ENCODE assay signal across 13 cellular contexts in genomic region chr7:140155428-140155827, GRCh38.
"Had no signal": no experiment of that assay in that cellular context is flagged by ENCODE, and none has a peak within 500 bp of the region (broad histone marks: within the 10 kb centered on the region; RNA-seq: fewer than 3 reads in every experiment).

No MANE protein-coding gene starts in this region.

- H3K9me3 ChIP-seq: gastroesophageal sphincter had no signal

- DNase-seq: activated CD4-positive, alpha-beta T cell treated with anti-CD3 and anti-CD28 coated beads for 48 hours; activated naive CD4-positive, alpha-beta T cell treated with anti-CD3 and anti-CD28 coated beads for 36 hours; central memory CD4-positive, alpha-beta T cell; effector CD4-positive, alpha-beta T cell; naive thymus-derived CD4-positive, alpha-beta T cell; stimulated activated CD4-positive, alpha-beta T cell treated with anti-CD3 and anti-CD28 coated beads, Interleukin-12 subunit alpha, Interleukin-12 subunit beta, amount 100 ng/mL, for 4 hours; stimulated activated naive CD4-positive, alpha-beta T cell; substantia nigra; WERI-Rb-1 had no signal

- H3K27me3 ChIP-seq: gastroesophageal sphincter had no signal

- H3K27ac ChIP-seq: coronary artery, gastroesophageal sphincter, WERI-Rb-1 had no signal

- ATAC-seq: gastroesophageal sphincter; naive thymus-derived CD4-positive, alpha-beta T cell; sciatic nerve had no signal

- H3K4me3 ChIP-seq: coronary artery, gastroesophageal sphincter, lung had no signal

- H3K36me3 ChIP-seq: gastroesophageal sphincter, WERI-Rb-1 had no signal
